Comparison of ENCODE assay signal across 28 cellular contexts in the genomic region with DNA sequence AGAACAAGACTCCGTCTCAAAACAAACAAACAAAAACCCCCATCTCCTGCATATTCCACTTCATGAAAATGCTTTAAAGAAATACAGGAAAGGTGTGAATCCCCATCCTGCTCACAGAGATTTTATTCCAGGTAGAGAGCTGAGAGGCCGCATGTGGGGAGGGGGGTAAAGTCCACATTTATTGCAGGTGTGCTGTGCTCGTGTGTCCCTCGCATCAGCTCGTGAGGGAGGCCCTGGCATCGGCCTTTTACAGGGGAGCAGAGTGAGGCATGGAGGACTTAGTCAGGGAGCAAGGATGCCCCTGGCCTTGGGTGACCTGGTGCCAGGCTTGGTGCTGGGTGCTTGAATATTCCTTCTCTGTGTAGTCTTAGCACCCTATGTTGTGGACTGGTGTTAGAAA.
"Had no signal": no experiment of that assay in that cellular context is flagged by ENCODE, and none has a peak within 500 bp of the region (broad histone marks: within the 10 kb centered on the region; RNA-seq: fewer than 3 reads in every experiment).

No MANE protein-coding gene starts in this region.

- DNase-seq: activated CD4-positive, alpha-beta memory T cell treated with anti-CD3 and anti-CD28 coated beads for 36 hours; activated CD4-positive, alpha-beta T cell treated with anti-CD3 and anti-CD28 coated beads for 36 hours; activated CD4-positive, alpha-beta T cell treated with anti-CD3 and anti-CD28 coated beads, Interleukin-2, amount 10 ng/mL, durations not matched to agents 24 days and 14 days; activated CD4-positive, CD25-positive, alpha-beta regulatory T cell; activated CD4-positive, CD25-positive, alpha-beta regulatory T cell treated with anti-CD3 and anti-CD28 coated beads, Interleukin-2, amount 50 U/mL, for 72 hours; activated CD8-positive, alpha-beta memory T cell treated with anti-CD3 and anti-CD28 coated beads, Interleukin-2, amount 10 ng/mL, durations not matched to agents 7 days and 5 days; activated CD8-positive, alpha-beta memory T cell treated with anti-CD3 and anti-CD28 coated beads, Interleukin-2, amount 50 U/mL, for 4 hours; activated CD8-positive, alpha-beta T cell treated with anti-CD3 and anti-CD28 coated beads, Interleukin-2, amount 10 ng/mL, durations not matched to agents 7 days and 5 days; activated effector memory CD4-positive, alpha-beta T cell treated with Interleukin-2 at 50 U/mL for 16 hours; activated gamma-delta T cell treated with Interleukin-2 at 50 U/mL for 16 hours; activated naive CD4-positive, alpha-beta T cell treated with anti-CD3 and anti-CD28 coated beads, Interleukin-2, amount 50 U/mL, for 16 hours; activated naive CD4-positive, alpha-beta T cell treated with Interleukin-2 at 50 U/mL for 16 hours; activated T-cell treated with anti-CD3 and anti-CD28 coated beads, Interleukin-2, amount 50 U/mL, for 1 hour; activated T-cell treated with anti-CD3 and anti-CD28 coated beads, Interleukin-2, amount 50 U/mL, for 72 hours; amniotic stem cell; anterior cingulate cortex; body of pancreas; caudate nucleus; dorsolateral prefrontal cortex; effector memory CD4-positive, alpha-beta T cell; endodermal cell; foreskin fibroblast; glutamatergic neuron; T-helper 2 cell had no signal

- H3K9me3 ChIP-seq: body of pancreas had no signal

- H3K27ac ChIP-seq: body of pancreas, dorsolateral prefrontal cortex had no signal

- H3K4me1 Mint-ChIP-seq: activated CD4-positive, alpha-beta T cell treated with anti-CD3 and anti-CD28 coated beads for 36 hours; activated CD4-positive, alpha-beta T cell treated with anti-CD3 and anti-CD28 coated beads, Interleukin-2, amount 10 ng/mL, durations not matched to agents 24 days and 14 days; activated CD8-positive, alpha-beta memory T cell treated with anti-CD3 and anti-CD28 coated beads, Interleukin-2, amount 10 ng/mL, durations not matched to agents 7 days and 5 days; activated T-helper 17 cell treated with anti-CD3 and anti-CD28 coated beads, Interleukin-2, amount 50 U/mL, for 72 hours had no signal

- H3K4me3 ChIP-seq: body of pancreas, dorsolateral prefrontal cortex had no signal

- ATAC-seq: activated CD4-positive, alpha-beta T cell treated with anti-CD3 and anti-CD28 coated beads for 36 hours; activated CD8-positive, alpha-beta memory T cell treated with anti-CD3 and anti-CD28 coated beads, Interleukin-2, amount 10 ng/mL, durations not matched to agents 7 days and 5 days; activated CD8-positive, alpha-beta T cell treated with anti-CD3 and anti-CD28 coated beads, Interleukin-2, amount 10 ng/mL, durations not matched to agents 7 days and 5 days; activated T-cell treated with anti-CD3 and anti-CD28 coated beads, Interleukin-2, amount 50 U/mL, for 72 hours; activated T-helper 17 cell treated with anti-CD3 and anti-CD28 coated beads, Interleukin-2, amount 50 U/mL, for 72 hours; body of pancreas; esophagus mucosa had no signal

- H3K36me3 Mint-ChIP-seq: activated CD4-positive, alpha-beta memory T cell treated with anti-CD3 and anti-CD28 coated beads for 36 hours; activated CD8-positive, alpha-beta memory T cell treated with anti-CD3 and anti-CD28 coated beads, Interleukin-2, amount 10 ng/mL, durations not matched to agents 7 days and 5 days; activated naive CD8-positive, alpha-beta T cell had no signal

- H3K27me3 ChIP-seq: body of pancreas, dorsolateral prefrontal cortex had no signal

- H3K27ac Mint-ChIP-seq: activated CD4-positive, alpha-beta memory T cell treated with anti-CD3 and anti-CD28 coated beads for 36 hours; activated CD4-positive, alpha-beta T cell treated with anti-CD3 and anti-CD28 coated beads for 36 hours; activated CD4-positive, alpha-beta T cell treated with anti-CD3 and anti-CD28 coated beads, Interleukin-2, amount 10 ng/mL, durations not matched to agents 24 days and 14 days; activated CD8-positive, alpha-beta memory T cell treated with anti-CD3 and anti-CD28 coated beads, Interleukin-2, amount 10 ng/mL, durations not matched to agents 7 days and 5 days; activated CD8-positive, alpha-beta T cell treated with anti-CD3 and anti-CD28 coated beads, Interleukin-2, amount 10 ng/mL, durations not matched to agents 7 days and 5 days; activated naive CD8-positive, alpha-beta T cell; activated T-cell treated with anti-CD3 and anti-CD28 coated beads, Interleukin-2, amount 50 U/mL, for 72 hours; activated T-helper 17 cell treated with anti-CD3 and anti-CD28 coated beads, Interleukin-2, amount 50 U/mL, for 72 hours; dendritic cell treated with granulocyte-macrophage colony-stimulating factor and Interleukin-4, amounts not matched to agents 40 ng/mL and 50 ng/mL, for 4 days; endodermal cell had no signal

- H3K9me3 Mint-ChIP-seq: activated CD4-positive, alpha-beta memory T cell treated with anti-CD3 and anti-CD28 coated beads for 36 hours; activated CD4-positive, alpha-beta T cell treated with anti-CD3 and anti-CD28 coated beads, Interleukin-2, amount 10 ng/mL, durations not matched to agents 24 days and 14 days; activated T-cell treated with anti-CD3 and anti-CD28 coated beads, Interleukin-2, amount 50 U/mL, for 72 hours; activated T-helper 17 cell treated with anti-CD3 and anti-CD28 coated beads, Interleukin-2, amount 50 U/mL, for 72 hours; dendritic cell treated with granulocyte-macrophage colony-stimulating factor and Interleukin-4, amounts not matched to agents 40 ng/mL and 50 ng/mL, for 4 days; endodermal cell had no signal

- H3K4me3 Mint-ChIP-seq: activated CD4-positive, alpha-beta memory T cell treated with anti-CD3 and anti-CD28 coated beads for 36 hours; activated CD4-positive, alpha-beta T cell treated with anti-CD3 and anti-CD28 coated beads for 36 hours; activated CD4-positive, alpha-beta T cell treated with anti-CD3 and anti-CD28 coated beads, Interleukin-2, amount 10 ng/mL, durations not matched to agents 24 days and 14 days; activated CD8-positive, alpha-beta memory T cell treated with anti-CD3 and anti-CD28 coated beads, Interleukin-2, amount 10 ng/mL, durations not matched to agents 7 days and 5 days; activated CD8-positive, alpha-beta T cell treated with anti-CD3 and anti-CD28 coated beads, Interleukin-2, amount 10 ng/mL, durations not matched to agents 7 days and 5 days; activated naive CD8-positive, alpha-beta T cell; activated T-cell treated with anti-CD3 and anti-CD28 coated beads, Interleukin-2, amount 50 U/mL, for 72 hours; activated T-helper 17 cell treated with anti-CD3 and anti-CD28 coated beads, Interleukin-2, amount 50 U/mL, for 72 hours; dendritic cell treated with granulocyte-macrophage colony-stimulating factor and Interleukin-4, amounts not matched to agents 40 ng/mL and 50 ng/mL, for 4 days; endodermal cell had no signal
